In the genomic region with DNA sequence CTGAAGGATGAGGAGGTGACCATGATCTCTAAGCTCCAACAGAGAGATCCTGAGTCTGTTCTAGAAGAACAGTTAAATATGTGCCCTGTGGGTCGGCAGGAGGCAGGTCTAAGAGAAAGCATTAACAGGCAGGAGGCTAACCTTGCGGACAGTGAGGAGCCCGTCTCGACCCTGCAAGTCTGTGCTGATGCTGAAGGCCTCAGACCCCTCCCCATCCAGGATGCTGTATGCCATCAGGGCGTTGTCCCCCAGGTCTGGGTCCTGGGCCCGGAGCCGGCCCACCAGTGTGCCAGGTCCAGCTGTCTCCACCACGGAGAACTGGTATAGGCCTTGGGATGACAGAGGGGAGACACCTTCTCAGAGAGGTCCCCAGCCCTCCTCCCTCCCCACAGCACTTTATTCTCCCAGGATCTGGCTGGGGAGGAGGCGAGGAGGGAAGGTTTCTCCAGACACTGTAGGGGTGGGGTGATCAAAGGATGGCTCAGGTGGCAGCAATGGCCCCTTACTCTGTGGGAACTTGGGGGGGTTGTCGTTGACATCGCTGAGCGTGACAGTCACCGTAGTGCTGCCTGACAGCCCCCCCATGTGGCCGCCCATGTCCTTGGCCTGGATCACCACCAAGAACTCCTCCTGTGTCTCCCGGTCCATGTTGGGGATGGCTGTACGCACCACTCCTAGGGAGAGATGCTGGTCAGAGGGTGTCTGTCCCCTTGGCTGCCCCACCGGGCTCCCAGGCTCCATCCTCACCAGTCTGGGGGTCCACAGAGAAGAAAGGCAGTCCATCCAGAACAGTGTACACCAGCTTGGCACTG, we compare ENCODE assay signal across 12 cellular contexts. TPM values are rescaled to one million over a fixed set of nuclear protein-coding genes. Genes with fewer than 3 reads are reported as not detected.
A peak's percentile ranks its signal among the peaks of the same experiment; 100 is the strongest.
DNase-seq lines count a peak whose midpoint lies in the region; ATAC-seq, FAIRE-seq and TF ChIP-seq lines count a peak whose summit lies in the region.
"Had no signal": no experiment of that assay in that cellular context is flagged by ENCODE, and none has a peak within 500 bp of the region (broad histone marks: within the 10 kb centered on the region; RNA-seq: fewer than 3 reads in every experiment).

No MANE protein-coding gene starts in this region.

- TF ChIP-seq RAD21 in A549 (conservative IDR thresholded peaks at IDR 0.05 in 1 of 2, IDR thresholded peaks at IDR 0.05 in 1 of 2) = peak; percentile 19 to 36; a peak in 2 of 5 replicates

- intact Hi-C loops in uterus (cut with DNase I; ENCODE audit: low total_unique reads) = no loop called here

- no peaks in the 10 kb centered on the region for H3K9me3 ChIP-seq in A549
- no peaks in the 10 kb centered on the region for H3K9me3 ChIP-seq in uterus

- TF ChIP-seq CTCF in A549 (IDR thresholded peaks at IDR 0.05) (no peak), GM12875 (IDR thresholded peaks at IDR 0.05; ENCODE audit: borderline replicate concordance, insufficient read depth, low read depth, low read length) (peak; percentile 58), kidney epithelial cell (IDR thresholded peaks at IDR 0.05; ENCODE audit: insufficient read depth, low read length, poor library complexity, severe bottlenecking) (peak; percentile 17), uterus (IDR thresholded peaks at IDR 0.05) (no peak)

- CTCF ChIA-PET in A549 (lab: Yijun Ruan, JAX) = interaction anchor here (0.8 to 33.8 kb wide), 13 partner anchors 8 to 66 kb away, joined by 3 to 1206 read pairs (median 6); a partner anchor contains a TSS

- no peak overlapping the region for H3K4me2 ChIP-seq in A549
- H3K4me2 ChIP-seq: KMS-11 had no signal

- no peak for FAIRE-seq in A549 (lab: Jason Lieb, UNC)

- TF ChIP-seq POLR2A in A549 (IDR thresholded peaks at IDR 0.05; ENCODE audit: low read length) (no peak), uterus (IDR thresholded peaks at IDR 0.05) (no peak)

- POLR2A ChIA-PET in A549 (lab: Yijun Ruan, JAX) = interaction anchor here (0.5 kb wide), 1 partner anchor 139 kb away, joined by 3 read pairs; no protein-coding TSS in a partner anchor

- no peak for TF ChIP-seq EP300 in A549 (IDR thresholded peaks at IDR 0.05)

- no peak overlapping the region for H3K27ac ChIP-seq in A549
- H3K27ac ChIP-seq in uterus = no peak overlapping the region
- H3K27ac ChIP-seq: KMS-11 had no signal

- WGBS in A549 (ENCODE audit: missing lambda C conversion rate) = 85% methylated on average over 11 of the region's 17 CpGs

- H3K36me3 ChIP-seq in kidney epithelial cell (ENCODE audit: control insufficient read depth, insufficient read depth, low read length) (no peaks in the 10 kb centered on the region), uterus (no peaks in the 10 kb centered on the region)

- H3K4me3 ChIP-seq in A549 (no peak overlapping the region), GM12875 (ENCODE audit: low read depth, low read length) (no peak overlapping the region), kidney epithelial cell (ENCODE audit: low read depth, low read length) (no peak overlapping the region), uterus (no peak overlapping the region)

- DNase-seq in A549 (ENCODE audit: low read depth in 1 of 2, low spot score in 1 of 2) (no peak), kidney epithelial cell (ENCODE audit: low read depth) (no peak), cortex of kidney (lab: John Stamatoyannopoulos, UW) (no peak), uterus (no peak), SKM-1 treated with dmso at 0.1 percent for 144 hours (lab: John Stamatoyannopoulos, UW; ENCODE audit: unreplicated experiment) (no peak)
- peak; percentile 45 for DNase-seq in activated CD8-positive, alpha-beta memory T cell treated with anti-CD3 and anti-CD28 coated beads, Interleukin-2, amount 50 U/mL, for 4 hours
- DNase-seq: NCI-H524 had no signal

- H3K4me1 ChIP-seq in A549 = peaks cover 21% of the 10 kb centered on the region
- no peaks in the 10 kb centered on the region for H3K4me1 ChIP-seq in uterus

- no peak for ATAC-seq in A549
- no peak for ATAC-seq in activated CD4-positive, CD25-positive, alpha-beta regulatory T cell treated with anti-CD3 and anti-CD28 coated beads, Interleukin-2, amount 50 U/mL, for 24 hours

- H3K27me3 ChIP-seq in kidney epithelial cell (ENCODE audit: control insufficient read depth, insufficient read depth, low read length) = no peaks in the 10 kb centered on the region
- H3K27me3 ChIP-seq in uterus = no peaks in the 10 kb centered on the region

TF ChIP-seq in A549, 52 proteins besides CTCF, POLR2A, EP300 and RAD21 (continues in another document):
- TF ChIP-seq POLR2AphosphoS2 (conservative IDR thresholded peaks at IDR 0.05; ENCODE audit: low read length) (no peak), ZNF302 (CRISPR knock-in tag; IDR thresholded peaks at IDR 0.05) (no peak), NFE2L2 (conservative IDR thresholded peaks at IDR 0.05; ENCODE audit: low read length) (no peak), FOSB (CRISPR knock-in tag; IDR thresholded peaks at IDR 0.05) (no peak), RCOR1 (IDR thresholded peaks at IDR 0.05; ENCODE audit: low read depth, low read length) (no peak), JUN (IDR thresholded peaks at IDR 0.05) (no peak), NR3C1 (IDR thresholded peaks at IDR 0.05) (no peak), CEBPB (IDR thresholded peaks at IDR 0.05) (no peak), RFX5 (IDR thresholded peaks at IDR 0.05) (no peak), HOXB13 (CRISPR knock-in tag; IDR thresholded peaks at IDR 0.05; ENCODE audit: low read depth) (no peak)
- TF ChIP-seq, protein P1, sequence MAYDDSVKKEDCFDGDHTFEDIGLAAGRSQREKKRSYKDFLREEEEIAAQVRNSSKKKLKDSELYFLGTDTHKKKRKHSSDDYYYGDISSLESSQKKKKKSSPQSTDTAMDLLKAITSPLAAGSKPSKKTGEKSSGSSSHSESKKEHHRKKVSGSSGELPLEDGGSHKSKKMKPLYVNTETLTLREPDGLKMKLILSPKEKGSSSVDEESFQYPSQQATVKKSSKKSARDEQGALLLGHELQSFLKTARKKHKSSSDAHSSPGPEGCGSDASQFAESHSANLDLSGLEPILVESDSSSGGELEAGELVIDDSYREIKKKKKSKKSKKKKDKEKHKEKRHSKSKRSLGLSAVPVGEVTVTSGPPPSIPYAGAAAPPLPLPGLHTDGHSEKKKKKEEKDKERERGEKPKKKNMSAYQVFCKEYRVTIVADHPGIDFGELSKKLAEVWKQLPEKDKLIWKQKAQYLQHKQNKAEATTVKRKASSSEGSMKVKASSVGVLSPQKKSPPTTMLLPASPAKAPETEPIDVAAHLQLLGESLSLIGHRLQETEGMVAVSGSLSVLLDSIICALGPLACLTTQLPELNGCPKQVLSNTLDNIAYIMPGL (CRISPR knock-in tag; IDR thresholded peaks at IDR 0.05; ENCODE audit: borderline replicate concordance) = no peak
- TF ChIP-seq, protein P2, sequence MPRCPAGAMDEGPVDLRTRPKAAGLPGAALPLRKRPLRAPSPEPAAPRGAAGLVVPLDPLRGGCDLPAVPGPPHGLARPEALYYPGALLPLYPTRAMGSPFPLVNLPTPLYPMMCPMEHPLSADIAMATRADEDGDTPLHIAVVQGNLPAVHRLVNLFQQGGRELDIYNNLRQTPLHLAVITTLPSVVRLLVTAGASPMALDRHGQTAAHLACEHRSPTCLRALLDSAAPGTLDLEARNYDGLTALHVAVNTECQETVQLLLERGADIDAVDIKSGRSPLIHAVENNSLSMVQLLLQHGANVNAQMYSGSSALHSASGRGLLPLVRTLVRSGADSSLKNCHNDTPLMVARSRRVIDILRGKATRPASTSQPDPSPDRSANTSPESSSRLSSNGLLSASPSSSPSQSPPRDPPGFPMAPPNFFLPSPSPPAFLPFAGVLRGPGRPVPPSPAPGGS (IDR thresholded peaks at IDR 0.05) = no peak

RNA-seq across cellular contexts. Expression of a gene that starts 3.1 kb away (rescaled TPM):
- polyA plus RNA-seq in A549 (2011; rRNA removed) (4.8 and 4.9 TPM in 2 replicates), A549 (2017; fragmentation: RNase III; extraction: RNeasy Plus Mini Kit Qiagen cat#74134 plus additional on column Dnase treatment) (5.0 to 5.3 TPM (median 5.1 TPM) in 3 replicates)
- polyA plus RNA-seq in A549 (2012; cell fraction: cytosol; rRNA removed) = 13.4 and 15.7 TPM in 2 replicates
- 158 and 162 TPM in 2 replicates for polyA plus RNA-seq in A549 (2012; cell fraction: nucleus; rRNA removed)
- polyA minus RNA-seq in A549 (2011; rRNA and poly(A)+ RNA removed) = 3.9 and 8.1 TPM in 2 replicates
- total RNA-seq in kidney epithelial cell (5.9 and 7.0 TPM in 2 replicates), uterus (10 to 100 TPM in 3 of 4 donors, 1 to 10 TPM in 1; 6.5 to 18.0 (median 13.8) TPM)

RNA-seq across cellular contexts. Expression of a gene that starts 12.2 kb away (rescaled TPM):
- polyA plus RNA-seq in A549 (2011; rRNA removed) (not detected in 2 replicates), A549 (2017; fragmentation: RNase III; extraction: RNeasy Plus Mini Kit Qiagen cat#74134 plus additional on column Dnase treatment) (not detected in 3 replicates)
- polyA plus RNA-seq in A549 (2012; cell fraction: cytosol; rRNA removed) = not detected in 2 replicates
- polyA plus RNA-seq in A549 (2012; cell fraction: nucleus; rRNA removed) = not detected in 2 replicates
- not detected in 2 replicates for polyA minus RNA-seq in A549 (2011; rRNA and poly(A)+ RNA removed)
- total RNA-seq in kidney epithelial cell (not detected in 2 replicates), uterus (not detected)
- total RNA-seq: cardiac septum; CD8-positive, alpha-beta memory T cell had no signal
- polyA plus RNA-seq: CD8-positive, alpha-beta memory T cell had no signal

RNA-seq across cellular contexts. Expression of a gene that starts 19.5 kb away (rescaled TPM):
- polyA plus RNA-seq in A549 (2011; rRNA removed) = 283 and 337 TPM in 2 replicates
- 501 and 506 TPM in 2 replicates for polyA plus RNA-seq in A549 (2012; cell fraction: cytosol; rRNA removed)
- 330 and 348 TPM in 2 replicates for polyA plus RNA-seq in A549 (2012; cell fraction: nucleus; rRNA removed)
- polyA plus RNA-seq in A549 (2017; fragmentation: RNase III; extraction: RNeasy Plus Mini Kit Qiagen cat#74134 plus additional on column Dnase treatment) = 352 to 365 TPM (median 363 TPM) in 3 replicates
- polyA minus RNA-seq in A549 (2011; rRNA and poly(A)+ RNA removed) = 282 and 294 TPM in 2 replicates
- 199 and 244 TPM in 2 replicates for total RNA-seq in kidney epithelial cell
- 100 to 1,000 TPM in 2 of 4 donors, 10 to 100 TPM in 2; 18.4 to 121 (median 92.0) TPM for total RNA-seq in uterus

RNA-seq across cellular contexts. Expression of a gene that starts 40.7 kb away (rescaled TPM):
- polyA plus RNA-seq in A549 (2011; rRNA removed) (126 and 140 TPM in 2 replicates), A549 (2017; fragmentation: RNase III; extraction: RNeasy Plus Mini Kit Qiagen cat#74134 plus additional on column Dnase treatment) (144 to 150 TPM (median 147 TPM) in 3 replicates)
- 82.3 and 85.6 TPM in 2 replicates for polyA plus RNA-seq in A549 (2012; cell fraction: cytosol; rRNA removed)
- polyA plus RNA-seq in A549 (2012; cell fraction: nucleus; rRNA removed) = 244 and 317 TPM in 2 replicates
- polyA minus RNA-seq in A549 (2011; rRNA and poly(A)+ RNA removed) = 106 and 121 TPM in 2 replicates
- total RNA-seq in kidney epithelial cell (72.6 and 83.4 TPM in 2 replicates), uterus (100 to 1,000 TPM in 2 of 4 donors, 10 to 100 TPM in 2; 52.3 to 194 (median 77.1) TPM)

RNA-seq across cellular contexts. Expression of a gene that starts 41.1 kb away (rescaled TPM):
- polyA plus RNA-seq in A549 (2011; rRNA removed) (82.5 and 107 TPM in 2 replicates), A549 (2017; fragmentation: RNase III; extraction: RNeasy Plus Mini Kit Qiagen cat#74134 plus additional on column Dnase treatment) (94.8 to 102 TPM (median 99.2 TPM) in 3 replicates)
- polyA plus RNA-seq in A549 (2012; cell fraction: cytosol; rRNA removed) = 53.1 and 63.1 TPM in 2 replicates
- polyA plus RNA-seq in A549 (2012; cell fraction: nucleus; rRNA removed) = 21.8 and 29.1 TPM in 2 replicates
- 69.8 and 95.8 TPM in 2 replicates for polyA minus RNA-seq in A549 (2011; rRNA and poly(A)+ RNA removed)
- total RNA-seq in kidney epithelial cell (27.5 and 33.3 TPM in 2 replicates), uterus (10 to 100 TPM; 12.3 to 41.6 (median 26.7) TPM)

Comparison
In these comparisons a context has a peak if more than half of its experiments do, and no peak if none do; other contexts are left out.
1. CTCF ChIP-seq: peak in GM12875 (single experiment) and kidney epithelial cell (single experiment); none in A549 (single experiment) and uterus (0 of 4).